ENCODE assay signal across 1 cellular context in genomic region chr12:65946419-65946818, GRCh38.
TF ChIP-seq lines count a peak whose summit lies in the region.

No MANE protein-coding gene starts in this region.

TF ChIP-seq in HCT116, 20 proteins besides CTCF, POLR2A, EP300 and RAD21 (continued from another document):
- TF ChIP-seq REST (IDR thresholded peaks at IDR 0.05; ENCODE audit: low read depth) (no peak), SRF (IDR thresholded peaks at IDR 0.05; ENCODE audit: low read depth) (no peak), CBX3 (IDR thresholded peaks at IDR 0.05; ENCODE audit: low read depth) (no peak), EGR1 (IDR thresholded peaks at IDR 0.05; ENCODE audit: low read depth) (no peak), ZFX (IDR thresholded peaks at IDR 0.05) (no peak)
